35 cellular contexts compared by ENCODE assay signal in genomic region chr2:136994793-136995192, GRCh38.
DNase-seq lines count a peak whose midpoint lies in the region; ATAC-seq, FAIRE-seq and TF ChIP-seq lines count a peak whose summit lies in the region.
"Had no signal": no experiment of that assay in that cellular context is flagged by ENCODE, and none has a peak within 500 bp of the region (broad histone marks: within the 10 kb centered on the region; RNA-seq: fewer than 3 reads in every experiment).

No MANE protein-coding gene starts in this region.

- H3K4me2 ChIP-seq in HepG2 (ENCODE audit: low read depth, low read length): no peak overlapping the region
- H3K4me2 ChIP-seq: A549; BLaER1; BLaER1 treated with 17β-estradiol and CSF1 and Interleukin-3, amounts not matched to agents 10 nM and 100 nM had no signal

- H3K27me3 ChIP-seq in HepG2 (ENCODE audit: control insufficient read depth in 1 of 2, insufficient read depth in 2 of 2, low read length in 2 of 2): peaks cover 0 to 1% of the 10 kb centered on the region in 2 experiments; a peak in 1 of 5 replicates
- no peaks in the 10 kb centered on the region for H3K27me3 ChIP-seq in right lobe of liver
- H3K27me3 ChIP-seq: BE2C; BLaER1; BLaER1 treated with 17β-estradiol and CSF1 and Interleukin-3, amounts not matched to agents 10 nM and 100 nM had no signal

- no peak overlapping the region for H3K9ac ChIP-seq in HepG2 (ENCODE audit: insufficient read depth, low read depth, low read length)
- H3K9ac ChIP-seq: BLaER1; BLaER1 treated with 17β-estradiol and CSF1 and Interleukin-3, amounts not matched to agents 10 nM and 100 nM had no signal

- ATAC-seq in HepG2 (no peak), right lobe of liver (no peak)
- ATAC-seq in stimulated activated effector memory CD8-positive, alpha-beta T cell treated with anti-CD3 and anti-CD28 coated beads, Interleukin-12 subunit alpha, Interleukin-12 subunit beta, amount 100 ng/mL, for 72 hours: peak; percentile 31
- ATAC-seq: A549; CD8-positive, alpha-beta T cell had no signal

- H3K9me3 ChIP-seq in HepG2 (ENCODE audit: low read length) (no peaks in the 10 kb centered on the region), right lobe of liver (no peaks in the 10 kb centered on the region)
- H3K9me3 ChIP-seq: A549; BE2C; BLaER1; BLaER1 treated with 17β-estradiol and CSF1 and Interleukin-3, amounts not matched to agents 10 nM and 100 nM; Caco-2 had no signal

- H4K20me1 ChIP-seq in HepG2 (ENCODE audit: insufficient read depth, low read length): no peaks in the 10 kb centered on the region
- H4K20me1 ChIP-seq: BLaER1; BLaER1 treated with 17β-estradiol and CSF1 and Interleukin-3, amounts not matched to agents 10 nM and 100 nM had no signal

- no peaks in the 10 kb centered on the region for H3K4me1 Mint-ChIP-seq in stimulated activated effector memory CD8-positive, alpha-beta T cell treated with anti-CD3 and anti-CD28 coated beads, Interleukin-12 subunit alpha, Interleukin-12 subunit beta, amount 100 ng/mL, for 72 hours
- H3K4me1 Mint-ChIP-seq: B cell; CD14-positive monocyte; CD4-positive, alpha-beta memory T cell; CD4-positive, CD25-positive, alpha-beta regulatory T cell; CD8-positive, alpha-beta memory T cell had no signal

- no peaks in the 10 kb centered on the region for H3K4me1 ChIP-seq in HepG2 (ENCODE audit: insufficient read depth, low read length)
- no peaks in the 10 kb centered on the region for H3K4me1 ChIP-seq in right lobe of liver
- H3K4me1 ChIP-seq: A549; BE2C; BLaER1; BLaER1 treated with 17β-estradiol and CSF1 and Interleukin-3, amounts not matched to agents 10 nM and 100 nM had no signal

- no peak for FAIRE-seq in HepG2 (lab: Jason Lieb, UNC)
- peak; percentile 46 for FAIRE-seq in GM12892 (lab: Jason Lieb, UNC)
- FAIRE-seq: A204.1, A549, D721Med had no signal

- H3K4me3 Mint-ChIP-seq in stimulated activated effector memory CD8-positive, alpha-beta T cell treated with anti-CD3 and anti-CD28 coated beads, Interleukin-12 subunit alpha, Interleukin-12 subunit beta, amount 100 ng/mL, for 72 hours: no peak overlapping the region
- H3K4me3 Mint-ChIP-seq: B cell; CD14-positive monocyte; CD4-positive, alpha-beta memory T cell; CD4-positive, alpha-beta T cell; CD4-positive, CD25-positive, alpha-beta regulatory T cell; CD8-positive, alpha-beta memory T cell; CD8-positive, alpha-beta T cell had no signal

- H3K4me3 ChIP-seq in HepG2 (replicated peaks in 1 of 3; ENCODE audit: insufficient read depth in 1 of 3, low read depth in 2 of 3, low read length in 3 of 3): no peak overlapping the region
- H3K4me3 ChIP-seq in right lobe of liver: no peak overlapping the region
- H3K4me3 ChIP-seq: A549; BLaER1; BLaER1 treated with 17β-estradiol and CSF1 and Interleukin-3, amounts not matched to agents 10 nM and 100 nM had no signal

- no TSS peak for BruUV-seq in HepG2 (replicated peaks; lab: Mats Ljungman, UMichigan)

- CTCF ChIA-PET in HepG2 (lab: Yijun Ruan, JAX; ENCODE audit: low intra/inter-chr PET ratio, low total read pairs): no interaction called here

- H2AFZ ChIP-seq in HepG2 (ENCODE audit: low read length): no peak overlapping the region

- TF ChIP-seq EP300 in HepG2 (IDR thresholded peaks at IDR 0.05; ENCODE audit: low read depth in 2 of 2, low read length in 2 of 2) (no peak), HepG2 (CRISPR knock-in tag; IDR thresholded peaks at IDR 0.05; ENCODE audit: borderline replicate concordance) (no peak)

- TF ChIP-seq POLR2A in HepG2 (IDR thresholded peaks at IDR 0.05; ENCODE audit: insufficient read depth in 1 of 2, low read depth in 2 of 2, low read length in 2 of 2) (no peak), right lobe of liver (IDR thresholded peaks at IDR 0.05) (no peak), GM12892 (IDR thresholded peaks at IDR 0.05; ENCODE audit: low read depth, low read length) (no peak)

- TF ChIP-seq RAD21 in HepG2 (CRISPR knock-in tag; IDR thresholded peaks at IDR 0.05): no peak

- no peak for TF ChIP-seq CTCF in HepG2 (CRISPR knock-in tag; IDR thresholded peaks at IDR 0.05)
- no peak for TF ChIP-seq CTCF in right lobe of liver (IDR thresholded peaks at IDR 0.05)

- POLR2A ChIA-PET in HepG2 (lab: Yijun Ruan, JAX): no interaction called here

- H3K27ac ChIP-seq in HepG2 (ENCODE audit: extremely low read length, insufficient read depth, low read length) (no peak overlapping the region), right lobe of liver (no peak overlapping the region)
- H3K27ac ChIP-seq: 22Rv1; A549; BLaER1; BLaER1 treated with 17β-estradiol and CSF1 and Interleukin-3, amounts not matched to agents 10 nM and 100 nM; C4-2B had no signal

- H3K36me3 Mint-ChIP-seq in stimulated activated effector memory CD8-positive, alpha-beta T cell treated with anti-CD3 and anti-CD28 coated beads, Interleukin-12 subunit alpha, Interleukin-12 subunit beta, amount 100 ng/mL, for 72 hours: no peaks in the 10 kb centered on the region
- H3K36me3 Mint-ChIP-seq: CD14-positive monocyte; CD4-positive, alpha-beta memory T cell; CD4-positive, CD25-positive, alpha-beta regulatory T cell; CD8-positive, alpha-beta memory T cell; CD8-positive, alpha-beta T cell had no signal

- DNase-seq in HepG2 (ENCODE audit: low spot score) (no peak), right lobe of liver (no peak), GM12892 (ENCODE audit: insufficient read length) (no peak), LoVo (ENCODE audit: low spot score) (no peak), NCI-H1105 (lab: John Stamatoyannopoulos, UW) (no peak)
- DNase-seq in stimulated activated effector memory CD8-positive, alpha-beta T cell treated with anti-CD3 and anti-CD28 coated beads, Interleukin-12 subunit alpha, Interleukin-12 subunit beta, amount 100 ng/mL, for 72 hours (ENCODE audit: low spot score in 2 of 2): no peak
- DNase-seq: 8988T; ACHN; AML-193; BE2C; C1 segment of cervical spinal cord; Caco-2; Calu3; CD4-positive, alpha-beta memory T cell; CD4-positive, alpha-beta T cell; CD4-positive, CD25-positive, alpha-beta regulatory T cell; CD8-positive, alpha-beta memory T cell; CD8-positive, alpha-beta T cell; COR-L47; DMS 273 treated with DMSO at 0.1 percent for 48 hours; DMS153; DMS53; DMS79; DMS79 treated with DMSO at 0.1 percent for 48 hours; DND-41; EL had no signal

- H3K27ac Mint-ChIP-seq in stimulated activated effector memory CD8-positive, alpha-beta T cell treated with anti-CD3 and anti-CD28 coated beads, Interleukin-12 subunit alpha, Interleukin-12 subunit beta, amount 100 ng/mL, for 72 hours: no peak overlapping the region
- H3K27ac Mint-ChIP-seq: B cell; CD14-positive monocyte; CD4-positive, alpha-beta memory T cell; CD4-positive, alpha-beta T cell; CD8-positive, alpha-beta memory T cell; CD8-positive, alpha-beta T cell had no signal

- WGBS in HepG2 (ENCODE audit: low lambda C conversion rate): 3% methylated on average over 1 of the region's 1 CpG
- 53% methylated on average over 1 of the region's 1 CpG for WGBS in right lobe of liver (ENCODE audit: insufficient coverage, low coverage, low lambda C conversion rate, missing lambda C conversion rate)

- intact Hi-C loops in HepG2 (cut with micrococcal nuclease; ENCODE audit: unreplicated experiment): no loop called here
- intact Hi-C loops in right lobe of liver (cut with DNase I): no loop called here

- no peaks in the 10 kb centered on the region for H3K36me3 ChIP-seq in HepG2 (replicated peaks in 1 of 2; ENCODE audit: control insufficient read depth in 1 of 2, insufficient read depth in 2 of 2, low read length in 2 of 2)
- no peaks in the 10 kb centered on the region for H3K36me3 ChIP-seq in right lobe of liver
- H3K36me3 ChIP-seq: BE2C; BLaER1; BLaER1 treated with 17β-estradiol and CSF1 and Interleukin-3, amounts not matched to agents 10 nM and 100 nM had no signal

- in situ Hi-C loops in HepG2 (cut with HindIII; ENCODE audit: extremely low pct_ligation_motif_present, low pct_unique_long_range_greater_than_20kb): no loop called here

- peaks cover 4% of the 10 kb centered on the region for H3K9me3 Mint-ChIP-seq in stimulated activated effector memory CD8-positive, alpha-beta T cell treated with anti-CD3 and anti-CD28 coated beads, Interleukin-12 subunit alpha, Interleukin-12 subunit beta, amount 100 ng/mL, for 72 hours
- H3K9me3 Mint-ChIP-seq: CD4-positive, alpha-beta T cell; CD8-positive, alpha-beta T cell had no signal

- H3K79me2 ChIP-seq in HepG2 (ENCODE audit: insufficient read depth, low read length): no peaks in the 10 kb centered on the region

TF ChIP-seq in HepG2, 621 proteins besides CTCF, POLR2A, EP300 and RAD21:
- no peak for TF ChIP-seq KLF15 (CRISPR knock-in tag; IDR thresholded peaks at IDR 0.05; ENCODE audit: borderline replicate concordance)
- TF ChIP-seq, protein P1, sequence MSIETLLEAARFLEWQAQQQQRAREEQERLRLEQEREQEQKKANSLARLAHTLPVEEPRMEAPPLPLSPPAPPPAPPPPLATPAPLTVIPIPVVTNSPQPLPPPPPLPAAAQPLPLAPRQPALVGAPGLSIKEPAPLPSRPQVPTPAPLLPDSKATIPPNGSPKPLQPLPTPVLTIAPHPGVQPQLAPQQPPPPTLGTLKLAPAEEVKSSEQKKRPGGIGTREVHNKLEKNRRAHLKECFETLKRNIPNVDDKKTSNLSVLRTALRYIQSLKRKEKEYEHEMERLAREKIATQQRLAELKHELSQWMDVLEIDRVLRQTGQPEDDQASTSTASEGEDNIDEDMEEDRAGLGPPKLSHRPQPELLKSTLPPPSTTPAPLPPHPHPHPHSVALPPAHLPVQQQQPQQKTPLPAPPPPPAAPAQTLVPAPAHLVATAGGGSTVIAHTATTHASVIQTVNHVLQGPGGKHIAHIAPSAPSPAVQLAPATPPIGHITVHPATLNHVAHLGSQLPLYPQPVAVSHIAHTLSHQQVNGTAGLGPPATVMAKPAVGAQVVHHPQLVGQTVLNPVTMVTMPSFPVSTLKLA (IDR thresholded peaks at IDR 0.05): peak; percentile 91
